In the genomic region with DNA sequence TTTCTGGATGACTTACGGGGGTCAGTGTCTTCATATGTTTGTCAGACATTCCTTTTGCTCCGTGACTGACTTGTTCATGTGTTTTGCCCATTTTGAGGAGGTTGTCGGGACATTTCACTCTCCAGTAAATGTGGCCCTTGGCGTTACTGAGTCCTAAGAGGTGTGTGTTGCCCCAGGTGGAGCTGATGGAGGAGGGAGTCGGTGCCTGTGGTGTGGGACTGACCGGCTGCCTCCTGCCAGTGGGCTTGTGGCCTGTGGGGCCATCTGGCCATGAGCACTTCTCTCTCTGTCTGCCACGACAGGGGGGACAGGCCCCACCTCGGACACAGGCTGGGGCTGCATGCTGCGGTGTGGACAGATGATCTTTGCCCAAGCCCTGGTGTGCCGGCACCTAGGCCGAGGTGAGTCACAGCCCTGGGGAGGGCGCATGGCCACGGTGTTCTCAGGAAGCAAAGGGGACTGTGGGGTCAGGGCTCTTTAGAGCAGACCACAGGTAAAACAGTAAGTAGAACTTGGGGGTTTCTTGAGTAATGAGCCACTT, we compare ENCODE assay signal across 1 cellular context.
A peak's percentile ranks its signal among the peaks of the same experiment; 100 is the strongest.
TF ChIP-seq lines count a peak whose summit lies in the region.

No MANE protein-coding gene starts in this region.

TF ChIP-seq in HepG2, 621 proteins besides CTCF, POLR2A, EP300 and RAD21 (continued from another document and continues in another):
- TF ChIP-seq, protein P1, sequence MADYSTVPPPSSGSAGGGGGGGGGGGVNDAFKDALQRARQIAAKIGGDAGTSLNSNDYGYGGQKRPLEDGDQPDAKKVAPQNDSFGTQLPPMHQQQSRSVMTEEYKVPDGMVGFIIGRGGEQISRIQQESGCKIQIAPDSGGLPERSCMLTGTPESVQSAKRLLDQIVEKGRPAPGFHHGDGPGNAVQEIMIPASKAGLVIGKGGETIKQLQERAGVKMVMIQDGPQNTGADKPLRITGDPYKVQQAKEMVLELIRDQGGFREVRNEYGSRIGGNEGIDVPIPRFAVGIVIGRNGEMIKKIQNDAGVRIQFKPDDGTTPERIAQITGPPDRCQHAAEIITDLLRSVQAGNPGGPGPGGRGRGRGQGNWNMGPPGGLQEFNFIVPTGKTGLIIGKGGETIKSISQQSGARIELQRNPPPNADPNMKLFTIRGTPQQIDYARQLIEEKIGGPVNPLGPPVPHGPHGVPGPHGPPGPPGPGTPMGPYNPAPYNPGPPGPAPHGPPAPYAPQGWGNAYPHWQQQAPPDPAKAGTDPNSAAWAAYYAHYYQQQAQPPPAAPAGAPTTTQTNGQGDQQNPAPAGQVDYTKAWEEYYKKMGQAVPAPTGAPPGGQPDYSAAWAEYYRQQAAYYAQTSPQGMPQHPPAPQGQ (CRISPR knock-in tag; IDR thresholded peaks at IDR 0.05; ENCODE audit: borderline replicate concordance): 0 out of 2 replicates have a peak, but pooled peaks have one; percentile 22
- TF ChIP-seq ZNF678 (CRISPR knock-in tag; IDR thresholded peaks at IDR 0.05): no peak
- TF ChIP-seq SMARCE1 (IDR thresholded peaks at IDR 0.05; ENCODE audit: borderline replicate concordance): no peak
- TF ChIP-seq, protein P2, sequence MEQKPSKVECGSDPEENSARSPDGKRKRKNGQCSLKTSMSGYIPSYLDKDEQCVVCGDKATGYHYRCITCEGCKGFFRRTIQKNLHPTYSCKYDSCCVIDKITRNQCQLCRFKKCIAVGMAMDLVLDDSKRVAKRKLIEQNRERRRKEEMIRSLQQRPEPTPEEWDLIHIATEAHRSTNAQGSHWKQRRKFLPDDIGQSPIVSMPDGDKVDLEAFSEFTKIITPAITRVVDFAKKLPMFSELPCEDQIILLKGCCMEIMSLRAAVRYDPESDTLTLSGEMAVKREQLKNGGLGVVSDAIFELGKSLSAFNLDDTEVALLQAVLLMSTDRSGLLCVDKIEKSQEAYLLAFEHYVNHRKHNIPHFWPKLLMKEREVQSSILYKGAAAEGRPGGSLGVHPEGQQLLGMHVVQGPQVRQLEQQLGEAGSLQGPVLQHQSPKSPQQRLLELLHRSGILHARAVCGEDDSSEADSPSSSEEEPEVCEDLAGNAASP (CRISPR knock-in tag; IDR thresholded peaks at IDR 0.05; ENCODE audit: borderline replicate concordance): peak; percentile 75; the same call in 1 of the 2 replicates
- no peak for TF ChIP-seq ZNF10 (CRISPR knock-in tag; IDR thresholded peaks at IDR 0.05; ENCODE audit: borderline replicate concordance, low read depth)
- TF ChIP-seq, protein P3, sequence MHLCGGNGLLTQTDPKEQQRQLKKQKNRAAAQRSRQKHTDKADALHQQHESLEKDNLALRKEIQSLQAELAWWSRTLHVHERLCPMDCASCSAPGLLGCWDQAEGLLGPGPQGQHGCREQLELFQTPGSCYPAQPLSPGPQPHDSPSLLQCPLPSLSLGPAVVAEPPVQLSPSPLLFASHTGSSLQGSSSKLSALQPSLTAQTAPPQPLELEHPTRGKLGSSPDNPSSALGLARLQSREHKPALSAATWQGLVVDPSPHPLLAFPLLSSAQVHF (CRISPR knock-in tag; IDR thresholded peaks at IDR 0.05): no peak; the same call in 1 of the 2 replicates
- no peak for TF ChIP-seq ZNF772 (CRISPR knock-in tag; IDR thresholded peaks at IDR 0.05)
- no peak for TF ChIP-seq RFX5 (IDR thresholded peaks at IDR 0.05; ENCODE audit: low read depth, low read length)
- no peak for TF ChIP-seq ZFP62 (CRISPR knock-in tag; IDR thresholded peaks at IDR 0.05)
- TF ChIP-seq, protein P4, sequence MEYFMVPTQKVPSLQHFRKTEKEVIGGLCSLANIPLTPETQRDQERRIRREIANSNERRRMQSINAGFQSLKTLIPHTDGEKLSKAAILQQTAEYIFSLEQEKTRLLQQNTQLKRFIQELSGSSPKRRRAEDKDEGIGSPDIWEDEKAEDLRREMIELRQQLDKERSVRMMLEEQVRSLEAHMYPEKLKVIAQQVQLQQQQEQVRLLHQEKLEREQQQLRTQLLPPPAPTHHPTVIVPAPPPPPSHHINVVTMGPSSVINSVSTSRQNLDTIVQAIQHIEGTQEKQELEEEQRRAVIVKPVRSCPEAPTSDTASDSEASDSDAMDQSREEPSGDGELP (IDR thresholded peaks at IDR 0.05; ENCODE audit: borderline replicate concordance, low read depth): peak; percentile 83; the same call in 1 of the 2 replicates
- TF ChIP-seq ZBTB7B (CRISPR knock-in tag; IDR thresholded peaks at IDR 0.05): peak; percentile 92
- no peak for TF ChIP-seq RFX1 (IDR thresholded peaks at IDR 0.05)
- no peak for TF ChIP-seq NBN (conservative IDR thresholded peaks at IDR 0.05)
- TF ChIP-seq ZSCAN31 (CRISPR knock-in tag; IDR thresholded peaks at IDR 0.05; ENCODE audit: low read depth): no peak
- peak; percentile 18 for TF ChIP-seq IKZF4 (CRISPR knock-in tag; IDR thresholded peaks at IDR 0.05; ENCODE audit: borderline replicate concordance, low read depth, not compliant biosample characterization)
- peak; percentile 63 for TF ChIP-seq ASH2L (IDR thresholded peaks at IDR 0.05; ENCODE audit: insufficient read length, low read depth, low read length)
- TF ChIP-seq NFE2L1 (CRISPR knock-in tag; IDR thresholded peaks at IDR 0.05; ENCODE audit: borderline replicate concordance): no peak
- TF ChIP-seq ZNF30 (CRISPR knock-in tag; IDR thresholded peaks at IDR 0.05): no peak
- TF ChIP-seq ZEB1 (IDR thresholded peaks at IDR 0.05; ENCODE audit: insufficient replicate concordance, low read depth): no peak
- TF ChIP-seq ZMYM4 (CRISPR knock-in tag; IDR thresholded peaks at IDR 0.05): no peak
- TF ChIP-seq, protein P5, sequence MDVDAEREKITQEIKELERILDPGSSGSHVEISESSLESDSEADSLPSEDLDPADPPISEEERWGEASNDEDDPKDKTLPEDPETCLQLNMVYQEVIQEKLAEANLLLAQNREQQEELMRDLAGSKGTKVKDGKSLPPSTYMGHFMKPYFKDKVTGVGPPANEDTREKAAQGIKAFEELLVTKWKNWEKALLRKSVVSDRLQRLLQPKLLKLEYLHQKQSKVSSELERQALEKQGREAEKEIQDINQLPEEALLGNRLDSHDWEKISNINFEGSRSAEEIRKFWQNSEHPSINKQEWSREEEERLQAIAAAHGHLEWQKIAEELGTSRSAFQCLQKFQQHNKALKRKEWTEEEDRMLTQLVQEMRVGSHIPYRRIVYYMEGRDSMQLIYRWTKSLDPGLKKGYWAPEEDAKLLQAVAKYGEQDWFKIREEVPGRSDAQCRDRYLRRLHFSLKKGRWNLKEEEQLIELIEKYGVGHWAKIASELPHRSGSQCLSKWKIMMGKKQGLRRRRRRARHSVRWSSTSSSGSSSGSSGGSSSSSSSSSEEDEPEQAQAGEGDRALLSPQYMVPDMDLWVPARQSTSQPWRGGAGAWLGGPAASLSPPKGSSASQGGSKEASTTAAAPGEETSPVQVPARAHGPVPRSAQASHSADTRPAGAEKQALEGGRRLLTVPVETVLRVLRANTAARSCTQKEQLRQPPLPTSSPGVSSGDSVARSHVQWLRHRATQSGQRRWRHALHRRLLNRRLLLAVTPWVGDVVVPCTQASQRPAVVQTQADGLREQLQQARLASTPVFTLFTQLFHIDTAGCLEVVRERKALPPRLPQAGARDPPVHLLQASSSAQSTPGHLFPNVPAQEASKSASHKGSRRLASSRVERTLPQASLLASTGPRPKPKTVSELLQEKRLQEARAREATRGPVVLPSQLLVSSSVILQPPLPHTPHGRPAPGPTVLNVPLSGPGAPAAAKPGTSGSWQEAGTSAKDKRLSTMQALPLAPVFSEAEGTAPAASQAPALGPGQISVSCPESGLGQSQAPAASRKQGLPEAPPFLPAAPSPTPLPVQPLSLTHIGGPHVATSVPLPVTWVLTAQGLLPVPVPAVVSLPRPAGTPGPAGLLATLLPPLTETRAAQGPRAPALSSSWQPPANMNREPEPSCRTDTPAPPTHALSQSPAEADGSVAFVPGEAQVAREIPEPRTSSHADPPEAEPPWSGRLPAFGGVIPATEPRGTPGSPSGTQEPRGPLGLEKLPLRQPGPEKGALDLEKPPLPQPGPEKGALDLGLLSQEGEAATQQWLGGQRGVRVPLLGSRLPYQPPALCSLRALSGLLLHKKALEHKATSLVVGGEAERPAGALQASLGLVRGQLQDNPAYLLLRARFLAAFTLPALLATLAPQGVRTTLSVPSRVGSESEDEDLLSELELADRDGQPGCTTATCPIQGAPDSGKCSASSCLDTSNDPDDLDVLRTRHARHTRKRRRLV (CRISPR knock-in tag; IDR thresholded peaks at IDR 0.05): no peak
- no peak for TF ChIP-seq ATF1 (CRISPR knock-in tag; IDR thresholded peaks at IDR 0.05)
- TF ChIP-seq, protein P6, sequence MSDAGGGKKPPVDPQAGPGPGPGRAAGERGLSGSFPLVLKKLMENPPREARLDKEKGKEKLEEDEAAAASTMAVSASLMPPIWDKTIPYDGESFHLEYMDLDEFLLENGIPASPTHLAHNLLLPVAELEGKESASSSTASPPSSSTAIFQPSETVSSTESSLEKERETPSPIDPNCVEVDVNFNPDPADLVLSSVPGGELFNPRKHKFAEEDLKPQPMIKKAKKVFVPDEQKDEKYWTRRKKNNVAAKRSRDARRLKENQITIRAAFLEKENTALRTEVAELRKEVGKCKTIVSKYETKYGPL (CRISPR knock-in tag; IDR thresholded peaks at IDR 0.05): no peak
- TF ChIP-seq ZFX (CRISPR knock-in tag; IDR thresholded peaks at IDR 0.05; ENCODE audit: low read depth): peak; percentile 97
- TF ChIP-seq, protein P7, sequence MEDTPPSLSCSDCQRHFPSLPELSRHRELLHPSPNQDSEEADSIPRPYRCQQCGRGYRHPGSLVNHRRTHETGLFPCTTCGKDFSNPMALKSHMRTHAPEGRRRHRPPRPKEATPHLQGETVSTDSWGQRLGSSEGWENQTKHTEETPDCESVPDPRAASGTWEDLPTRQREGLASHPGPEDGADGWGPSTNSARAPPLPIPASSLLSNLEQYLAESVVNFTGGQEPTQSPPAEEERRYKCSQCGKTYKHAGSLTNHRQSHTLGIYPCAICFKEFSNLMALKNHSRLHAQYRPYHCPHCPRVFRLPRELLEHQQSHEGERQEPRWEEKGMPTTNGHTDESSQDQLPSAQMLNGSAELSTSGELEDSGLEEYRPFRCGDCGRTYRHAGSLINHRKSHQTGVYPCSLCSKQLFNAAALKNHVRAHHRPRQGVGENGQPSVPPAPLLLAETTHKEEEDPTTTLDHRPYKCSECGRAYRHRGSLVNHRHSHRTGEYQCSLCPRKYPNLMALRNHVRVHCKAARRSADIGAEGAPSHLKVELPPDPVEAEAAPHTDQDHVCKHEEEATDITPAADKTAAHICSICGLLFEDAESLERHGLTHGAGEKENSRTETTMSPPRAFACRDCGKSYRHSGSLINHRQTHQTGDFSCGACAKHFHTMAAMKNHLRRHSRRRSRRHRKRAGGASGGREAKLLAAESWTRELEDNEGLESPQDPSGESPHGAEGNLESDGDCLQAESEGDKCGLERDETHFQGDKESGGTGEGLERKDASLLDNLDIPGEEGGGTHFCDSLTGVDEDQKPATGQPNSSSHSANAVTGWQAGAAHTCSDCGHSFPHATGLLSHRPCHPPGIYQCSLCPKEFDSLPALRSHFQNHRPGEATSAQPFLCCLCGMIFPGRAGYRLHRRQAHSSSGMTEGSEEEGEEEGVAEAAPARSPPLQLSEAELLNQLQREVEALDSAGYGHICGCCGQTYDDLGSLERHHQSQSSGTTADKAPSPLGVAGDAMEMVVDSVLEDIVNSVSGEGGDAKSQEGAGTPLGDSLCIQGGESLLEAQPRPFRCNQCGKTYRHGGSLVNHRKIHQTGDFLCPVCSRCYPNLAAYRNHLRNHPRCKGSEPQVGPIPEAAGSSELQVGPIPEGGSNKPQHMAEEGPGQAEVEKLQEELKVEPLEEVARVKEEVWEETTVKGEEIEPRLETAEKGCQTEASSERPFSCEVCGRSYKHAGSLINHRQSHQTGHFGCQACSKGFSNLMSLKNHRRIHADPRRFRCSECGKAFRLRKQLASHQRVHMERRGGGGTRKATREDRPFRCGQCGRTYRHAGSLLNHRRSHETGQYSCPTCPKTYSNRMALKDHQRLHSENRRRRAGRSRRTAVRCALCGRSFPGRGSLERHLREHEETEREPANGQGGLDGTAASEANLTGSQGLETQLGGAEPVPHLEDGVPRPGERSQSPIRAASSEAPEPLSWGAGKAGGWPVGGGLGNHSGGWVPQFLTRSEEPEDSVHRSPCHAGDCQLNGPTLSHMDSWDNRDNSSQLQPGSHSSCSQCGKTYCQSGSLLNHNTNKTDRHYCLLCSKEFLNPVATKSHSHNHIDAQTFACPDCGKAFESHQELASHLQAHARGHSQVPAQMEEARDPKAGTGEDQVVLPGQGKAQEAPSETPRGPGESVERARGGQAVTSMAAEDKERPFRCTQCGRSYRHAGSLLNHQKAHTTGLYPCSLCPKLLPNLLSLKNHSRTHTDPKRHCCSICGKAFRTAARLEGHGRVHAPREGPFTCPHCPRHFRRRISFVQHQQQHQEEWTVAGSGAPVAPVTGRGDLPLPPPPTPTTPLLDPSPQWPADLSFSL (CRISPR knock-in tag; IDR thresholded peaks at IDR 0.05): no peak
- TF ChIP-seq ZNF230 (CRISPR knock-in tag; IDR thresholded peaks at IDR 0.05): peak; percentile 59
- TF ChIP-seq ZNF549 (CRISPR knock-in tag; IDR thresholded peaks at IDR 0.05): no peak
- TF ChIP-seq ZFP36 (IDR thresholded peaks at IDR 0.05; ENCODE audit: borderline replicate concordance, low read depth, low read length, partially characterized antibody): no peak
- TF ChIP-seq, protein P8, sequence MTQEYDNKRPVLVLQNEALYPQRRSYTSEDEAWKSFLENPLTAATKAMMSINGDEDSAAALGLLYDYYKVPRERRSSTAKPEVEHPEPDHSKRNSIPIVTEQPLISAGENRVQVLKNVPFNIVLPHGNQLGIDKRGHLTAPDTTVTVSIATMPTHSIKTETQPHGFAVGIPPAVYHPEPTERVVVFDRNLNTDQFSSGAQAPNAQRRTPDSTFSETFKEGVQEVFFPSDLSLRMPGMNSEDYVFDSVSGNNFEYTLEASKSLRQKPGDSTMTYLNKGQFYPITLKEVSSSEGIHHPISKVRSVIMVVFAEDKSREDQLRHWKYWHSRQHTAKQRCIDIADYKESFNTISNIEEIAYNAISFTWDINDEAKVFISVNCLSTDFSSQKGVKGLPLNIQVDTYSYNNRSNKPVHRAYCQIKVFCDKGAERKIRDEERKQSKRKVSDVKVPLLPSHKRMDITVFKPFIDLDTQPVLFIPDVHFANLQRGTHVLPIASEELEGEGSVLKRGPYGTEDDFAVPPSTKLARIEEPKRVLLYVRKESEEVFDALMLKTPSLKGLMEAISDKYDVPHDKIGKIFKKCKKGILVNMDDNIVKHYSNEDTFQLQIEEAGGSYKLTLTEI (CRISPR knock-in tag; conservative IDR thresholded peaks at IDR 0.05): no peak
- TF ChIP-seq MEIS2 (CRISPR knock-in tag; IDR thresholded peaks at IDR 0.05): peak; percentile 67
- no peak for TF ChIP-seq ZNF468 (CRISPR knock-in tag; IDR thresholded peaks at IDR 0.05)
- TF ChIP-seq SP4 (CRISPR knock-in tag; IDR thresholded peaks at IDR 0.05): no peak
- TF ChIP-seq ZNF615 (CRISPR knock-in tag; IDR thresholded peaks at IDR 0.05; ENCODE audit: borderline replicate concordance): no peak
- TF ChIP-seq RARG (CRISPR knock-in tag; IDR thresholded peaks at IDR 0.05; ENCODE audit: low read depth): no peak
- TF ChIP-seq, protein P9, sequence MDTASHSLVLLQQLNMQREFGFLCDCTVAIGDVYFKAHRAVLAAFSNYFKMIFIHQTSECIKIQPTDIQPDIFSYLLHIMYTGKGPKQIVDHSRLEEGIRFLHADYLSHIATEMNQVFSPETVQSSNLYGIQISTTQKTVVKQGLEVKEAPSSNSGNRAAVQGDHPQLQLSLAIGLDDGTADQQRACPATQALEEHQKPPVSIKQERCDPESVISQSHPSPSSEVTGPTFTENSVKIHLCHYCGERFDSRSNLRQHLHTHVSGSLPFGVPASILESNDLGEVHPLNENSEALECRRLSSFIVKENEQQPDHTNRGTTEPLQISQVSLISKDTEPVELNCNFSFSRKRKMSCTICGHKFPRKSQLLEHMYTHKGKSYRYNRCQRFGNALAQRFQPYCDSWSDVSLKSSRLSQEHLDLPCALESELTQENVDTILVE (CRISPR knock-in tag; IDR thresholded peaks at IDR 0.05): no peak
